In genomic region chr3:53891500-53892334, GRCh38 we compare ENCODE assay signal across 8 cellular contexts. TPM values are rescaled to one million over a fixed set of nuclear protein-coding genes. Genes with fewer than 3 reads are reported as not detected.
DNase-seq lines count a peak whose midpoint lies in the region; ATAC-seq and TF ChIP-seq lines count a peak whose summit lies in the region.

SELENOK (minus strand) TSS chr3:53891859.

- ATAC-seq in GM18870 (IDR thresholded peaks at IDR 0.05; ENCODE audit: unreplicated experiment) (peak; percentile 92), HG03135 (IDR thresholded peaks at IDR 0.05; ENCODE audit: unreplicated experiment) (peak; percentile 97)

- peak within 1 kb of the TSS; percentile 85 for H3K9ac ChIP-seq in iPS-18a (ENCODE audit: low read length)
- H3K9ac ChIP-seq in skeletal muscle satellite cell (ENCODE audit: low read depth, low read length): peak within 1 kb of the TSS; percentile 92

- H3K4me1 ChIP-seq in A673 (ENCODE audit: insufficient read depth, low read length, poor library complexity, severe bottlenecking) (no peaks in the 10 kb centered on the region), breast epithelium (peaks cover 0 to 4% of the 10 kb centered on the region in 2 donors), iPS-18a (ENCODE audit: control insufficient read depth, low read depth, low read length) (peaks cover 9% of the 10 kb centered on the region), skeletal muscle satellite cell (ENCODE audit: control insufficient read depth, insufficient read depth, low read length) (peaks cover 16% of the 10 kb centered on the region)

- DNase-seq in A673 (ENCODE audit: low spot score) (peak; percentile 96), NCI-H2196 treated with DMSO at 0.1 percent for 48 hours (lab: John Stamatoyannopoulos, UW; ENCODE audit: unreplicated experiment) (peak; percentile 93), breast epithelium (ENCODE audit: low spot score in 2 of 2) (peak; percentile 99)

- TF ChIP-seq CTCF in A673 (conservative IDR thresholded peaks at IDR 0.05; ENCODE audit: low read depth, low read length) (no peak), VCaP (conservative IDR thresholded peaks at IDR 0.05) (no peak), breast epithelium (IDR thresholded peaks at IDR 0.05) (no peak)

- H3K36me3 ChIP-seq in A673 (ENCODE audit: insufficient read depth, low read length, poor library complexity, severe bottlenecking) (no peaks in the 10 kb centered on the region), breast epithelium (no peaks in the 10 kb centered on the region), iPS-18a (ENCODE audit: control insufficient read depth, low read depth, low read length) (peaks cover 4% of the 10 kb centered on the region), skeletal muscle satellite cell (ENCODE audit: insufficient read depth, low read length) (peaks cover 9% of the 10 kb centered on the region)

- POLR2A ChIA-PET in A673 (lab: Charles Lee; ENCODE audit: low non-redundant PET): interaction anchor here (0.7 kb wide), 1 partner anchor 238 kb away, joined by 3 read pairs; no protein-coding TSS in a partner anchor

- H3K9me3 ChIP-seq in A673 (ENCODE audit: low read depth, low read length, poor library complexity, severe bottlenecking) (no peaks in the 10 kb centered on the region), breast epithelium (no peaks in the 10 kb centered on the region), iPS-18a (ENCODE audit: control insufficient read depth, low read depth, low read length) (no peaks in the 10 kb centered on the region), skeletal muscle satellite cell (replicated peaks; ENCODE audit: low read length) (no peaks in the 10 kb centered on the region)

- H3K27me3 ChIP-seq in A673 (replicated peaks; ENCODE audit: insufficient read depth, low read depth, low read length, poor library complexity): no peaks in the 10 kb centered on the region
- no peaks in the 10 kb centered on the region for H3K27me3 ChIP-seq in breast epithelium
- H3K27me3 ChIP-seq in iPS-18a (ENCODE audit: control insufficient read depth, insufficient read depth, low read length): no peaks in the 10 kb centered on the region
- peaks cover 12% of the 10 kb centered on the region for H3K27me3 ChIP-seq in skeletal muscle satellite cell (ENCODE audit: control insufficient read depth, insufficient read depth, low read length)

- TF ChIP-seq POLR2A in breast epithelium (IDR thresholded peaks at IDR 0.05): peak; percentile 89

- H3K4me3 ChIP-seq in A673 (ENCODE audit: low read depth, low read length, poor library complexity, severe bottlenecking) (peak within 1 kb of the TSS; percentile 79), breast epithelium (peak within 1 kb of the TSS; percentile 70 to 80 (median 75)), iPS-18a (ENCODE audit: low read length) (peak within 1 kb of the TSS; percentile 95), skeletal muscle satellite cell (ENCODE audit: low read length) (peak within 1 kb of the TSS; percentile 84)

- CTCF ChIA-PET in A673 (lab: Charles Lee): no interaction called here

- H3K27ac ChIP-seq in A673 (ENCODE audit: low read depth, low read length, poor library complexity, severe bottlenecking): peak within 1 kb of the TSS; percentile 89
- H3K27ac ChIP-seq in VCaP: peak within 1 kb of the TSS; percentile 86
- H3K27ac ChIP-seq in breast epithelium: peak within 1 kb of the TSS; percentile 93 to 98
- peak within 1 kb of the TSS; percentile 73 for H3K27ac ChIP-seq in iPS-18a (ENCODE audit: low read length)

- peak within 1 kb of the TSS; percentile 90 for H3K4me2 ChIP-seq in skeletal muscle satellite cell (ENCODE audit: low read length)

- intact Hi-C loops in A673 (cut with micrococcal nuclease; ENCODE audit: unreplicated experiment): no loop called here
- intact Hi-C loops in breast epithelium (cut with DNase I; ENCODE audit: low total_unique reads): no loop called here

- no TSS peak for BruUV-seq in A673 (replicated peaks; lab: Mats Ljungman, UMichigan)

RNA-seq across cellular contexts. Expression of gene SELENOK, which starts in this region (rescaled TPM):
- total RNA-seq in A673 (2021) (19.9 and 20.7 TPM in 2 replicates), breast epithelium (10 to 100 TPM; 42.4 to 63.6 (median 52.8) TPM)
- 11.4 and 19.4 TPM in 2 replicates for total RNA-seq in skeletal muscle satellite cell (2012; rRNA removed)

Comparison
In these comparisons a context has a peak if more than half of its experiments do, and no peak if none do; other contexts are left out.
1. Peak in every context shown above with its lines: DNase-seq, ATAC-seq, H3K4me3 ChIP-seq and H3K27ac ChIP-seq.